Comparison of ENCODE assay signal across 19 cellular contexts in genomic region chr3:32309653-32310242, GRCh38.
A peak's percentile ranks its signal among the peaks of the same experiment; 100 is the strongest.
DNase-seq lines count a peak whose midpoint lies in the region; ATAC-seq and TF ChIP-seq lines count a peak whose summit lies in the region.
"Had no signal": no experiment of that assay in that cellular context is flagged by ENCODE, and none has a peak within 500 bp of the region (broad histone marks: within the 10 kb centered on the region; RNA-seq: fewer than 3 reads in every experiment).

No MANE protein-coding gene starts in this region.

- H3K36me3 Mint-ChIP-seq in CD4-positive, alpha-beta T cell (ENCODE audit: low read depth) = no peaks in the 10 kb centered on the region
- H3K36me3 Mint-ChIP-seq in activated CD4-positive, alpha-beta T cell treated with anti-CD3 and anti-CD28 coated beads, Interleukin-2, amount 10 ng/mL, durations not matched to agents 7 days and 5 days (ENCODE audit: low read depth) = peaks cover 16% of the 10 kb centered on the region

- H3K4me1 Mint-ChIP-seq in CD4-positive, alpha-beta T cell (ENCODE audit: low read depth) = peaks cover 68% of the 10 kb centered on the region
- H3K4me1 Mint-ChIP-seq in activated CD4-positive, alpha-beta T cell treated with anti-CD3 and anti-CD28 coated beads, Interleukin-2, amount 10 ng/mL, durations not matched to agents 7 days and 5 days = peaks cover 64% of the 10 kb centered on the region

- H2BK120ac ChIP-seq in mesenchymal stem cell (ENCODE audit: low read depth, low read length) = no peak overlapping the region

- H2BK12ac ChIP-seq in mesenchymal stem cell (ENCODE audit: low read length in 2 of 2) = no peak overlapping the region

- intact Hi-C loops in CD4-positive, alpha-beta T cell (cut with DNase I, micrococcal nuclease) = no loop called here

- peaks cover 8% of the 10 kb centered on the region for H3K4me1 ChIP-seq in mesenchymal stem cell (ENCODE audit: control insufficient read depth, insufficient read depth, low read depth, low read length)
- H3K4me1 ChIP-seq: lower lobe of right lung had no signal

- H3K18ac ChIP-seq in mesenchymal stem cell (ENCODE audit: low read depth in 1 of 2, low read length in 2 of 2) = no peak overlapping the region

- no peak overlapping the region for H2AK5ac ChIP-seq in mesenchymal stem cell (ENCODE audit: low read length, severe bottlenecking)

- in situ Hi-C loops in GM13977 (cut with MboI; ENCODE audit: low pct_unique_long_range_greater_than_20kb, low sequenced_read_pairs, unreplicated experiment) = no loop called here

- H4K91ac ChIP-seq in mesenchymal stem cell (ENCODE audit: low read length) = no peak overlapping the region

- no peak overlapping the region for H2BK15ac ChIP-seq in mesenchymal stem cell (ENCODE audit: low read depth, poor library complexity, severe bottlenecking)

- H3K79me1 ChIP-seq in mesenchymal stem cell (replicated peaks; ENCODE audit: low read length, poor library complexity, severe bottlenecking) = peaks cover 20% of the 10 kb centered on the region

- CTCF ChIA-PET in CD4-positive, alpha-beta T cell (lab: Charles Lee) = no interaction called here
- CTCF ChIA-PET in activated CD4-positive, alpha-beta T cell treated with anti-CD3 and anti-CD28 coated beads, Interleukin-2, amount 10 ng/mL, durations not matched to agents 7 days and 5 days (lab: Charles Lee) = interaction anchor here (0.6 to 1.7 kb wide), 6 partner anchors 10 to 80 kb away, joined by 3 to 6 read pairs (median 4); no protein-coding TSS in a partner anchor

- no peak overlapping the region for H3K9ac ChIP-seq in mesenchymal stem cell (ENCODE audit: low read length)

- H3K4me3 ChIP-seq in mesenchymal stem cell (ENCODE audit: insufficient read depth in 1 of 2, low read depth in 1 of 2, low read length in 2 of 2) = no peak overlapping the region
- H3K4me3 ChIP-seq: heart left ventricle, lower lobe of right lung, ovary had no signal

- no peak overlapping the region for H3K4me3 Mint-ChIP-seq in CD4-positive, alpha-beta T cell
- no peak overlapping the region for H3K4me3 Mint-ChIP-seq in activated CD4-positive, alpha-beta T cell treated with anti-CD3 and anti-CD28 coated beads, Interleukin-2, amount 10 ng/mL, durations not matched to agents 7 days and 5 days

- no peaks in the 10 kb centered on the region for H3K36me3 ChIP-seq in mesenchymal stem cell (ENCODE audit: control insufficient read depth in 1 of 2, insufficient read depth in 2 of 2, low read depth in 1 of 2, low read length in 2 of 2)
- H3K36me3 ChIP-seq: heart left ventricle, lower lobe of right lung, ovary had no signal

- H3K27me3 ChIP-seq in mesenchymal stem cell (ENCODE audit: control insufficient read depth in 1 of 2, insufficient read depth in 1 of 2, low read length in 2 of 2) = peaks cover 0 to 6% of the 10 kb centered on the region in 2 experiments
- H3K27me3 ChIP-seq in CD4-positive, alpha-beta T cell (ENCODE audit: control insufficient read depth, insufficient read depth, low read length) = no peaks in the 10 kb centered on the region
- H3K27me3 ChIP-seq: heart left ventricle, ovary had no signal

- no peak overlapping the region for H2AFZ ChIP-seq in mesenchymal stem cell (ENCODE audit: low read depth, low read length)

- no peak overlapping the region for H3K27ac Mint-ChIP-seq in CD4-positive, alpha-beta T cell
- no peak overlapping the region for H3K27ac Mint-ChIP-seq in activated CD4-positive, alpha-beta T cell treated with anti-CD3 and anti-CD28 coated beads, Interleukin-2, amount 10 ng/mL, durations not matched to agents 7 days and 5 days

- ATAC-seq in GM21529 (IDR thresholded peaks at IDR 0.05; ENCODE audit: unreplicated experiment) = peak; percentile 62
- no peak for ATAC-seq in CD4-positive, alpha-beta T cell (ENCODE audit: poor library complexity)
- ATAC-seq: HCT116, heart left ventricle, lower lobe of right lung had no signal

- TF ChIP-seq CTCF in GM13977 (IDR thresholded peaks at IDR 0.05; ENCODE audit: extremely low read depth, insufficient read depth, missing control alignments) = no peak
- no peak for TF ChIP-seq CTCF in CD4-positive, alpha-beta T cell (IDR thresholded peaks at IDR 0.05)

- H3K9me3 Mint-ChIP-seq in CD4-positive, alpha-beta T cell = no peaks in the 10 kb centered on the region
- H3K9me3 Mint-ChIP-seq in activated CD4-positive, alpha-beta T cell treated with anti-CD3 and anti-CD28 coated beads, Interleukin-2, amount 10 ng/mL, durations not matched to agents 7 days and 5 days = peaks cover 17% of the 10 kb centered on the region

- H3K27me3 Mint-ChIP-seq in CD4-positive, alpha-beta T cell = no peaks in the 10 kb centered on the region
- no peaks in the 10 kb centered on the region for H3K27me3 Mint-ChIP-seq in activated CD4-positive, alpha-beta T cell treated with anti-CD3 and anti-CD28 coated beads, Interleukin-2, amount 10 ng/mL, durations not matched to agents 7 days and 5 days

- H3K9me3 ChIP-seq in mesenchymal stem cell (ENCODE audit: control insufficient read depth, low read length) = no peaks in the 10 kb centered on the region
- no peaks in the 10 kb centered on the region for H3K9me3 ChIP-seq in CD4-positive, alpha-beta T cell (ENCODE audit: control insufficient read depth, low read length)
- H3K9me3 ChIP-seq: heart left ventricle, lower lobe of right lung, ovary had no signal

- H3K4me2 ChIP-seq in mesenchymal stem cell (ENCODE audit: low read length, poor library complexity, severe bottlenecking) = peak overlapping the region; percentile 34

- peak; percentile 42 for DNase-seq in GM13977 (ENCODE audit: low spot score)
- peak; percentile 10 for DNase-seq in NOMO-1 treated with dmso at 0.1 percent for 144 hours (lab: John Stamatoyannopoulos, UW; ENCODE audit: unreplicated experiment)
- no peak for DNase-seq in mesenchymal stem cell
- DNase-seq in ureter (ENCODE audit: low spot score) = no peak
- no peak for DNase-seq in CD4-positive, alpha-beta T cell
- no peak for DNase-seq in 8988T
- DNase-seq in activated CD4-positive, alpha-beta T cell treated with anti-CD3 and anti-CD28 coated beads, Interleukin-2, amount 10 ng/mL, durations not matched to agents 7 days and 5 days = no peak
- DNase-seq: activated CD4-positive, alpha-beta T cell treated with anti-CD3 and anti-CD28 coated beads, Interleukin-2, amount 50 U/mL, for 1 hour; activated naive CD4-positive, alpha-beta T cell treated with Interleukin-2 at 50 U/mL for 16 hours; COR-L47; effector CD8-positive, alpha-beta T cell; heart left ventricle; lower lobe of right lung; NCI-H1436; ovary; RPMI8226; stimulated activated CD4-positive, alpha-beta T cell treated with anti-CD3 and anti-CD28 coated beads, Interleukin-2, amount 100 ng/mL, for 48 hours had no signal

- no peak overlapping the region for H4K8ac ChIP-seq in mesenchymal stem cell (ENCODE audit: low read length)

- no peak overlapping the region for H3K4ac ChIP-seq in mesenchymal stem cell (ENCODE audit: low read depth in 1 of 2, low read length in 2 of 2)

- POLR2A ChIA-PET in CD4-positive, alpha-beta T cell (lab: Charles Lee) = no interaction called here
- POLR2A ChIA-PET in activated CD4-positive, alpha-beta T cell treated with anti-CD3 and anti-CD28 coated beads, Interleukin-2, amount 10 ng/mL, durations not matched to agents 7 days and 5 days (lab: Charles Lee) = no interaction called here

- no peak overlapping the region for H3K27ac ChIP-seq in mesenchymal stem cell (ENCODE audit: low read length, poor library complexity, severe bottlenecking)
- no peak overlapping the region for H3K27ac ChIP-seq in CD4-positive, alpha-beta T cell (ENCODE audit: low read depth, low read length)
- H3K27ac ChIP-seq: heart left ventricle, lower lobe of right lung, ovary had no signal

- no peak overlapping the region for H2BK5ac ChIP-seq in mesenchymal stem cell (ENCODE audit: low read depth, low read length, poor library complexity, severe bottlenecking)

- H3K23ac ChIP-seq in mesenchymal stem cell (ENCODE audit: low read length in 2 of 2) = no peak overlapping the region

- H3K14ac ChIP-seq in mesenchymal stem cell (ENCODE audit: low read length in 2 of 2) = no peak overlapping the region

- 89% methylated on average over 5 of the region's 5 CpGs for WGBS in mesenchymal stem cell

Comparison
In these comparisons a context has a peak if more than half of its experiments do, and no peak if none do; other contexts are left out.
1. DNase-seq: peak in GM13977 (single experiment) and NOMO-1 treated with dmso at 0.1 percent for 144 hours (single experiment); none in mesenchymal stem cell (single experiment), ureter (single experiment), CD4-positive, alpha-beta T cell (0 of 10), 8988T (single experiment) and activated CD4-positive, alpha-beta T cell treated with anti-CD3 and anti-CD28 coated beads, Interleukin-2, amount 10 ng/mL, durations not matched to agents 7 days and 5 days (single experiment).